Comparison of ENCODE assay signal across 27 cellular contexts in the genomic region with DNA sequence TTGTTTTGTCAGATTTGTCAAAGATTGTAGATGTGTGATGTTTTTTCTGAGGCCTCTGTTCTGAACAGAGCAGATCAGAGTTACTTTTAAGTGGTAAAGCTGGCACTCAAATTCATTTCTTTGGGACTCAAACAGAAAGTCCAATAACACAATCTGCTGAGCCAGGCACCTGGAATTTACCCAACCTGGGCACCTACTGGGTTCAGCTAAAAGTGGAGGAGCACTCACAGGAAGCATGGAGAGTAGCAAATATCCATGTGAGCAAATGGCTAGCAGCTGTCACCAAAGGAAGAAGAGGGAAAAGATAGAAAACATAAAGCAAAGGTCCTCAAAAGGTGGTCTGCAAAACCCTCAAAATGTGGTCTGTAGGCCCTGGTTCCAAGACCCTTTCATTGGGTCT.
"Had no signal": no experiment of that assay in that cellular context is flagged by ENCODE, and none has a peak within 500 bp of the region (broad histone marks: within the 10 kb centered on the region; RNA-seq: fewer than 3 reads in every experiment).

No MANE protein-coding gene starts in this region.

- H3K9me3 ChIP-seq: ascending aorta, breast epithelium, colonic mucosa, esophagus squamous epithelium, gastroesophageal sphincter, heart right ventricle had no signal

- H3K9me3 Mint-ChIP-seq: activated CD4-positive, alpha-beta memory T cell treated with anti-CD3 and anti-CD28 coated beads, Interleukin-2, amount 10 ng/mL, durations not matched to agents 7 days and 5 days; activated CD4-positive, alpha-beta T cell treated with anti-CD3 and anti-CD28 coated beads, Interleukin-2, amount 10 ng/mL, durations not matched to agents 7 days and 5 days; activated naive CD4-positive, alpha-beta T cell treated with anti-CD3 and anti-CD28 coated beads, Interleukin-2, amount 10 ng/mL, durations not matched to agents 7 days and 5 days; activated naive CD4-positive, alpha-beta T cell treated with anti-CD3 and anti-CD28 coated beads, Interleukin-2, amount 50 U/mL, for 72 hours; activated naive CD8-positive, alpha-beta T cell treated with anti-CD3 and anti-CD28 coated beads, Interleukin-2, amount 10 ng/mL, durations not matched to agents 7 days and 5 days; activated T-cell treated with anti-CD3 and anti-CD28 coated beads, Interleukin-2, amount 50 U/mL, for 24 hours; central memory CD8-positive, alpha-beta T cell had no signal

- H3K4me1 ChIP-seq: ascending aorta, breast epithelium, colonic mucosa, esophagus squamous epithelium, gastroesophageal sphincter, heart right ventricle had no signal

- DNase-seq: activated CD4-positive, alpha-beta memory T cell treated with anti-CD3 and anti-CD28 coated beads, Interleukin-2, amount 10 ng/mL, durations not matched to agents 7 days and 5 days; activated CD4-positive, alpha-beta T cell treated with anti-CD3 and anti-CD28 coated beads for 1 hour; activated CD4-positive, alpha-beta T cell treated with anti-CD3 and anti-CD28 coated beads for 4 hours; activated CD4-positive, alpha-beta T cell treated with anti-CD3 and anti-CD28 coated beads, Interleukin-2, amount 10 ng/mL, durations not matched to agents 7 days and 5 days; activated CD4-positive, alpha-beta T cell treated with anti-CD3 and anti-CD28 coated beads, Interleukin-2, amount 50 U/mL, for 4 hours; activated CD8-positive, alpha-beta memory T cell treated with anti-CD3 and anti-CD28 coated beads, Interleukin-2, amount 50 U/mL, for 48 hours; activated gamma-delta T cell; activated naive CD4-positive, alpha-beta T cell; activated naive CD4-positive, alpha-beta T cell treated with anti-CD3 and anti-CD28 coated beads, Interleukin-2, amount 10 ng/mL, durations not matched to agents 7 days and 5 days; activated naive CD8-positive, alpha-beta T cell treated with anti-CD3 and anti-CD28 coated beads, Interleukin-2, amount 10 ng/mL, durations not matched to agents 7 days and 5 days; activated T-cell treated with anti-CD3 and anti-CD28 coated beads for 4 hours; activated T-cell treated with anti-CD3 and anti-CD28 coated beads, Interleukin-2, amount 50 U/mL, for 24 hours; activated T-cell treated with anti-CD3 and anti-CD28 coated beads, Interleukin-2, amount 50 U/mL, for 72 hours; colonic mucosa; effector CD8-positive, alpha-beta T cell; esophagus squamous epithelium; foreskin melanocyte; heart right ventricle; T-helper 2 cell had no signal

- H3K4me3 Mint-ChIP-seq: activated CD4-positive, alpha-beta memory T cell treated with anti-CD3 and anti-CD28 coated beads, Interleukin-2, amount 10 ng/mL, durations not matched to agents 7 days and 5 days; activated CD4-positive, alpha-beta T cell treated with anti-CD3 and anti-CD28 coated beads, Interleukin-2, amount 10 ng/mL, durations not matched to agents 7 days and 5 days; activated naive CD4-positive, alpha-beta T cell treated with anti-CD3 and anti-CD28 coated beads, Interleukin-2, amount 10 ng/mL, durations not matched to agents 7 days and 5 days; activated naive CD8-positive, alpha-beta T cell treated with anti-CD3 and anti-CD28 coated beads, Interleukin-2, amount 10 ng/mL, durations not matched to agents 7 days and 5 days; activated T-cell treated with anti-CD3 and anti-CD28 coated beads, Interleukin-2, amount 50 U/mL, for 24 hours; activated T-cell treated with anti-CD3 and anti-CD28 coated beads, Interleukin-2, amount 50 U/mL, for 72 hours; brain; central memory CD8-positive, alpha-beta T cell had no signal

- H3K27me3 ChIP-seq: ascending aorta, breast epithelium, cardiac muscle cell, colonic mucosa, esophagus squamous epithelium, gastroesophageal sphincter, heart right ventricle had no signal

- H3K36me3 Mint-ChIP-seq: activated naive CD4-positive, alpha-beta T cell treated with anti-CD3 and anti-CD28 coated beads, Interleukin-2, amount 10 ng/mL, durations not matched to agents 7 days and 5 days had no signal

- H3K27me3 Mint-ChIP-seq: activated CD4-positive, alpha-beta memory T cell treated with anti-CD3 and anti-CD28 coated beads, Interleukin-2, amount 10 ng/mL, durations not matched to agents 7 days and 5 days; activated CD4-positive, alpha-beta T cell treated with anti-CD3 and anti-CD28 coated beads, Interleukin-2, amount 10 ng/mL, durations not matched to agents 7 days and 5 days; activated naive CD4-positive, alpha-beta T cell treated with anti-CD3 and anti-CD28 coated beads, Interleukin-2, amount 10 ng/mL, durations not matched to agents 7 days and 5 days; activated T-cell treated with anti-CD3 and anti-CD28 coated beads, Interleukin-2, amount 50 U/mL, for 24 hours; brain; central memory CD8-positive, alpha-beta T cell had no signal

- H3K4me1 Mint-ChIP-seq: activated CD4-positive, alpha-beta memory T cell treated with anti-CD3 and anti-CD28 coated beads, Interleukin-2, amount 10 ng/mL, durations not matched to agents 7 days and 5 days; activated CD4-positive, alpha-beta T cell treated with anti-CD3 and anti-CD28 coated beads, Interleukin-2, amount 10 ng/mL, durations not matched to agents 7 days and 5 days; activated naive CD4-positive, alpha-beta T cell treated with anti-CD3 and anti-CD28 coated beads, Interleukin-2, amount 10 ng/mL, durations not matched to agents 7 days and 5 days; activated naive CD8-positive, alpha-beta T cell treated with anti-CD3 and anti-CD28 coated beads, Interleukin-2, amount 10 ng/mL, durations not matched to agents 7 days and 5 days; brain; central memory CD8-positive, alpha-beta T cell had no signal

- H3K27ac Mint-ChIP-seq: activated CD4-positive, alpha-beta memory T cell treated with anti-CD3 and anti-CD28 coated beads, Interleukin-2, amount 10 ng/mL, durations not matched to agents 7 days and 5 days; activated CD4-positive, alpha-beta T cell treated with anti-CD3 and anti-CD28 coated beads, Interleukin-2, amount 10 ng/mL, durations not matched to agents 7 days and 5 days; activated naive CD4-positive, alpha-beta T cell treated with anti-CD3 and anti-CD28 coated beads, Interleukin-2, amount 10 ng/mL, durations not matched to agents 7 days and 5 days; activated naive CD8-positive, alpha-beta T cell treated with anti-CD3 and anti-CD28 coated beads, Interleukin-2, amount 10 ng/mL, durations not matched to agents 7 days and 5 days; activated T-cell treated with anti-CD3 and anti-CD28 coated beads, Interleukin-2, amount 50 U/mL, for 24 hours; activated T-cell treated with anti-CD3 and anti-CD28 coated beads, Interleukin-2, amount 50 U/mL, for 72 hours; brain had no signal

- H3K27ac ChIP-seq: ascending aorta, breast epithelium, cardiac muscle cell, colonic mucosa, epithelial cell of prostate, esophagus squamous epithelium, gastroesophageal sphincter, heart right ventricle had no signal
